ENCODE assay signal across 1 cellular context in genomic region chr11:115377882-115378296, GRCh38.
A peak's percentile ranks its signal among the peaks of the same experiment; 100 is the strongest.
TF ChIP-seq lines count a peak whose summit lies in the region.

No MANE protein-coding gene starts in this region.

TF ChIP-seq in HepG2, 621 proteins besides CTCF, POLR2A, EP300 and RAD21 (continued from another document and continues in another):
- no peak for TF ChIP-seq ZFP91 (CRISPR knock-in tag; IDR thresholded peaks at IDR 0.05; ENCODE audit: borderline replicate concordance)
- no peak for TF ChIP-seq ZUFSP (CRISPR knock-in tag; IDR thresholded peaks at IDR 0.05; ENCODE audit: borderline replicate concordance)
- TF ChIP-seq KLF16 (CRISPR knock-in tag; IDR thresholded peaks at IDR 0.05): 0 out of 4 replicates have a peak, but pooled peaks of 1 of the 2 experiments have one; percentile 42
- TF ChIP-seq MYNN (CRISPR knock-in tag; IDR thresholded peaks at IDR 0.05; ENCODE audit: low read depth): no peak
- no peak for TF ChIP-seq ZBTB34 (CRISPR knock-in tag; IDR thresholded peaks at IDR 0.05)
- no peak for TF ChIP-seq ZNF318 (CRISPR knock-in tag; IDR thresholded peaks at IDR 0.05)
- TF ChIP-seq TOE1 (CRISPR knock-in tag; IDR thresholded peaks at IDR 0.05): no peak
- TF ChIP-seq TFE3 (CRISPR knock-in tag; IDR thresholded peaks at IDR 0.05): no peak
- no peak for TF ChIP-seq PHF8 (CRISPR knock-in tag; IDR thresholded peaks at IDR 0.05)
- TF ChIP-seq MLXIP (CRISPR knock-in tag; IDR thresholded peaks at IDR 0.05; ENCODE audit: borderline replicate concordance): no peak
- no peak for TF ChIP-seq ZNF660 (CRISPR knock-in tag; IDR thresholded peaks at IDR 0.05; ENCODE audit: borderline replicate concordance, low read depth)
- TF ChIP-seq FOXA3 (CRISPR knock-in tag; IDR thresholded peaks at IDR 0.05): peak; percentile 92
- TF ChIP-seq ZNF619 (CRISPR knock-in tag; IDR thresholded peaks at IDR 0.05): no peak
- TF ChIP-seq CSRNP2 (CRISPR knock-in tag; conservative IDR thresholded peaks at IDR 0.05; ENCODE audit: low read depth): no peak
- TF ChIP-seq ZFP90 (CRISPR knock-in tag; IDR thresholded peaks at IDR 0.05; ENCODE audit: borderline replicate concordance): no peak
- peak; percentile 67 for TF ChIP-seq ATF3 (CRISPR knock-in tag; IDR thresholded peaks at IDR 0.05)
- TF ChIP-seq MXD4 (CRISPR knock-in tag; IDR thresholded peaks at IDR 0.05): no peak
- no peak for TF ChIP-seq GMEB1 (CRISPR knock-in tag; IDR thresholded peaks at IDR 0.05; ENCODE audit: borderline replicate concordance)
- TF ChIP-seq ZNF101 (CRISPR knock-in tag; IDR thresholded peaks at IDR 0.05; ENCODE audit: borderline replicate concordance, low read depth): no peak
- peak; percentile 90 for TF ChIP-seq RBAK (CRISPR knock-in tag; IDR thresholded peaks at IDR 0.05)
- TF ChIP-seq ZBTB38 (CRISPR knock-in tag; IDR thresholded peaks at IDR 0.05): no peak
- TF ChIP-seq ZFP37 (CRISPR knock-in tag; IDR thresholded peaks at IDR 0.05; ENCODE audit: borderline replicate concordance): no peak
- no peak for TF ChIP-seq ZNF691 (CRISPR knock-in tag; IDR thresholded peaks at IDR 0.05; ENCODE audit: borderline replicate concordance, low read depth)
- no peak for TF ChIP-seq FOXA1 (IDR thresholded peaks at IDR 0.05)
- peak; percentile 69 for TF ChIP-seq FOXA1 (CRISPR knock-in tag; IDR thresholded peaks at IDR 0.05)
